Comparison of ENCODE assay signal across 9 cellular contexts in the genomic region with DNA sequence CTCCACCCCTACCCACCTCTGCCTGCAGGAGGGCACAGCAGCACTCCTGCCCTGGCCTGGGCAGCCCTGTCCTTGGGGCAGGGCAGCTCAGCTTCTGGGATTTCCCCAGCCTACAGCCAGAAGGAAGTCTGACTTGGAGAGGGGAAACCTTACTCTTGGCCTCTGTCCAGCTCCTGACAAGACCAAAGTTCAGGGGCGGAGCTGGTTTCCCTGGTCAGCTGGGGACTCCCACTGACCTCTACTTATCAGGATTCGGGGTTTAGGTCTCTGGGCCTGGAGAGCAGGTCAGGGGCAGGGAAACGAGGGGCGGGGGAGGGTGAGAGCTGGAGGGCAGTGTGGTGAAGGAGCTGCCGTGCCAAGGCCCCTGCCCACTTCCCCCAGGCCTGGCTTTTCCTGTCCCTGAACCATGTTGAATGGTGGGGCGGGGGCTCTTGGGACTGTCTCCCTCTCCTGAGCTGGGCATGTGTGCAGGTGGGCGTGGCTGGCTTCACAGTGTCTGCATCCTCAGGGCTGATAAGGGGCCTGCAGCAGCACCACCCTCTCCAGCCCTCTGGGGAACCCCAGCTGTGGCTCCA. TPM values are rescaled to one million over a fixed set of nuclear protein-coding genes. Genes with fewer than 3 reads are reported as not detected.
DNase-seq lines count a peak whose midpoint lies in the region; ATAC-seq and TF ChIP-seq lines count a peak whose summit lies in the region.
"Had no signal": no experiment of that assay in that cellular context is flagged by ENCODE, and none has a peak within 500 bp of the region (broad histone marks: within the 10 kb centered on the region; RNA-seq: fewer than 3 reads in every experiment).

No MANE protein-coding gene starts in this region.

- no peak for TF ChIP-seq CTCF in RWPE2 (IDR thresholded peaks at IDR 0.05; ENCODE audit: poor library complexity, severe bottlenecking)
- no peak for TF ChIP-seq CTCF in fibroblast of mammary gland (conservative IDR thresholded peaks at IDR 0.05; ENCODE audit: control insufficient read depth, insufficient read depth, low read depth, low read length)
- no peak for TF ChIP-seq CTCF in suprapubic skin (IDR thresholded peaks at IDR 0.05)

- no CpG with 5 or more reads among the region's 7 CpGs for WGBS in neuronal stem cell (ENCODE audit: extremely low coverage in 2 of 2, insufficient read length in 2 of 2, insufficient replicate concordance in 1 of 2), 2 donors
- WGBS in suprapubic skin, result 48% methylated on average over 5 of the region's 7 CpGs

- no peak overlapping the region for H4K8ac ChIP-seq in neuronal stem cell (ENCODE audit: low read depth, low read length)

- peak overlapping the region; percentile 68 for H3K23ac ChIP-seq in neuronal stem cell (ENCODE audit: low read depth, low read length, poor library complexity)

- H3K4me3 ChIP-seq in RWPE2 (ENCODE audit: severe bottlenecking), result no peak overlapping the region
- H3K4me3 ChIP-seq in fibroblast of mammary gland (ENCODE audit: control insufficient read depth, low read depth, low read length), result no peak overlapping the region
- H3K4me3 ChIP-seq in neuronal stem cell (ENCODE audit: low read length in 2 of 2), result no peak overlapping the region
- no peak overlapping the region for H3K4me3 ChIP-seq in suprapubic skin

- peak overlapping the region; percentile 49 for H2BK15ac ChIP-seq in neuronal stem cell (ENCODE audit: low read length)

- H3K79me1 ChIP-seq in neuronal stem cell (ENCODE audit: low read depth, low read length), result no peaks in the 10 kb centered on the region

- H3K9me3 ChIP-seq in RWPE2 (ENCODE audit: severe bottlenecking) (no peaks in the 10 kb centered on the region), neuronal stem cell (replicated peaks in 1 of 2; ENCODE audit: control insufficient read depth in 2 of 2, insufficient read depth in 1 of 2, low read depth in 1 of 2, low read length in 2 of 2) (no peaks in the 10 kb centered on the region), suprapubic skin (no peaks in the 10 kb centered on the region)

- H3K9ac ChIP-seq in neuronal stem cell (ENCODE audit: low read depth, low read length, poor library complexity), result no peak overlapping the region

- DNase-seq in EH (ENCODE audit: low read depth), result peak; percentile 40
- DNase-seq in RWPE2 (ENCODE audit: low spot score), result no peak
- peak; percentile 54 for DNase-seq in fibroblast of mammary gland (ENCODE audit: low read depth)
- DNase-seq in neuronal stem cell (ENCODE audit: low spot score), result no peak
- no peak for DNase-seq in KG1 (lab: John Stamatoyannopoulos, UW)
- no peak for DNase-seq in stimulated activated CD4-positive, alpha-beta T cell treated with anti-CD3 and anti-CD28 coated beads, Interleukin-1b, Interleukin-23, amount 100 ng/mL, for 48 hours
- DNase-seq in NCI-H774 (lab: John Stamatoyannopoulos, UW), result no peak
- DNase-seq in suprapubic skin (ENCODE audit: low spot score in 2 of 2), result no peak

- peak overlapping the region; percentile 71 for H3K18ac ChIP-seq in neuronal stem cell (ENCODE audit: low read length)

- H3K36me3 ChIP-seq in RWPE2 (ENCODE audit: low read depth) (no peaks in the 10 kb centered on the region), neuronal stem cell (replicated peaks in 1 of 2; ENCODE audit: control insufficient read depth in 2 of 2, insufficient read depth in 2 of 2, low read length in 2 of 2) (no peaks in the 10 kb centered on the region), suprapubic skin (no peaks in the 10 kb centered on the region)

- H2BK120ac ChIP-seq in neuronal stem cell (ENCODE audit: low read depth, low read length), result peak overlapping the region; percentile 37

- H2BK12ac ChIP-seq in neuronal stem cell (ENCODE audit: low read length), result no peak overlapping the region

- no peaks in the 10 kb centered on the region for H3K27me3 ChIP-seq in RWPE2 (ENCODE audit: insufficient read depth, poor library complexity, severe bottlenecking)
- H3K27me3 ChIP-seq in neuronal stem cell (ENCODE audit: control insufficient read depth in 3 of 3, insufficient read depth in 3 of 3, low read depth in 1 of 3, low read length in 3 of 3), result peaks cover 0 to 32% (median 0%) of the 10 kb centered on the region in 3 experiments
- H3K27me3 ChIP-seq in suprapubic skin, result no peaks in the 10 kb centered on the region

- H3K27ac ChIP-seq in RWPE2 (ENCODE audit: poor library complexity, severe bottlenecking) (no peak overlapping the region), neuronal stem cell (replicated peaks; ENCODE audit: low read length) (no peak overlapping the region), suprapubic skin (no peak overlapping the region)

- no peak for TF ChIP-seq POLR2A in suprapubic skin (IDR thresholded peaks at IDR 0.05)

- H3K14ac ChIP-seq in neuronal stem cell (ENCODE audit: low read length), result no peak overlapping the region

- ATAC-seq in RWPE2 (ENCODE audit: low read depth), result peak; percentile 39; the same call in 2 of the 3 replicates

- H2AFZ ChIP-seq in neuronal stem cell (ENCODE audit: low read length), result no peak overlapping the region

- no peak overlapping the region for H3K4me2 ChIP-seq in neuronal stem cell (ENCODE audit: insufficient read depth, low read length, poor library complexity, severe bottlenecking)

- H4K91ac ChIP-seq in neuronal stem cell (ENCODE audit: low read depth, low read length, poor library complexity), result peak overlapping the region; percentile 23

- H3K4ac ChIP-seq in neuronal stem cell (ENCODE audit: low read length), result peak overlapping the region; percentile 17

- no peak for TF ChIP-seq EP300 in suprapubic skin (IDR thresholded peaks at IDR 0.05)

- no peak overlapping the region for H2BK5ac ChIP-seq in neuronal stem cell (ENCODE audit: low read length)

- no peaks in the 10 kb centered on the region for H3K4me1 ChIP-seq in RWPE2 (ENCODE audit: insufficient read depth, poor library complexity, severe bottlenecking)
- H3K4me1 ChIP-seq in neuronal stem cell (ENCODE audit: control insufficient read depth in 2 of 2, insufficient read depth in 1 of 2, low read depth in 1 of 2, low read length in 2 of 2), result peaks cover 0 to 24% of the 10 kb centered on the region in 2 donors
- H3K4me1 ChIP-seq in suprapubic skin, result peaks cover 45% of the 10 kb centered on the region

- peak overlapping the region; percentile 82 for H2AK5ac ChIP-seq in neuronal stem cell (ENCODE audit: low read depth, low read length)

RNA-seq across cellular contexts. Expression of a gene that starts 16.8 kb away (rescaled TPM):
- polyA plus RNA-seq in neuronal stem cell (2013, experiment 1 of 2), result 6.7 TPM
- polyA plus RNA-seq in neuronal stem cell (2013, experiment 2 of 2), result 6.9 TPM
- 10 to 100 TPM; 88.9 to 93.6 (median 90.9) TPM for total RNA-seq in suprapubic skin

RNA-seq across cellular contexts. Expression of a gene that starts 55.4 kb away (rescaled TPM):
- polyA plus RNA-seq in neuronal stem cell (2013, experiment 1 of 2), result 0.04 TPM
- 0.03 TPM for polyA plus RNA-seq in neuronal stem cell (2013, experiment 2 of 2)
- total RNA-seq in suprapubic skin, result not detected
- polyA plus RNA-seq: keratinocyte had no signal

Comparison
In these comparisons a context has a peak if more than half of its experiments do, and no peak if none do; other contexts are left out.
1. DNase-seq: peak in EH (single experiment) and fibroblast of mammary gland (single experiment); none in RWPE2 (single experiment), neuronal stem cell (single experiment), KG1 (single experiment), stimulated activated CD4-positive, alpha-beta T cell treated with anti-CD3 and anti-CD28 coated beads, Interleukin-1b, Interleukin-23, amount 100 ng/mL, for 48 hours (single experiment), NCI-H774 (single experiment) and suprapubic skin (0 of 2).